Comparison of ENCODE assay signal across 21 cellular contexts in the genomic region with DNA sequence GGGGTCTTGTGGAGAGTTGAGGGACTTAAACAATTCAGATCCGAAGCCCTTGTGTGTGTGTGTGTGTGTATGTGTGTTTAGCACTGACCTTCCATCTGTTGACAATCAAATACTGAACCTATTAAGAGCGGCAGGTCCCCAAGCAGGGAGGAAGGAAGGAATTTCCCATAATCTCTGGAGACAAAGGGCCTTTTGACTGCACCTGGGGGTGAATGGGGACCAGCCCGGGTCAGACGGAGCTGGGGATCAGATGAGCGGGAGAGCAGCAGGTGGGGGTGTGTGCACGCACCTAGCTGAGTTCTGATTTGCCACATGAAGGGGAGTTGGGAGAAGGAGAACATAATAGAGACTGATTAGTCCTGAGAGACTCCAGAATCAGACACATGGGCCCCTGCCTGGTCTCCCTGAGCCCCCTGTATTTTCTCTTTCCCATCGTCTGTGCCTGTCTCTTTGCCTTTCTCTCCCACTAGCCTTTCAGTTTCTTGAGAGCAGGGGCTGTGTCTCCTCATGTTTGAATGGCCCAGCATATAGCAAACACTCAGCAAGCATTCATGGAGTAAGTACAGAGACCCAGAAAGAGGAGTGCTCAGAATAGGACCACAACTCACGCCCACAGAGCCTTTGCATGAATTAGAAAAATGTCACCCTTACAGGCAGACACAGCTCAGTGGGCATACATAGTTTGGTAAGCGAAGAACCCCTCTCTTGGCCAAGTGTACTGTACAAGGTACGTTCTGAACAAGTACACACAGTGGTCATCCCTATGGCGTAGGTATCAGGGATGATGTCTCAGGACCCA.
A peak's percentile ranks its signal among the peaks of the same experiment; 100 is the strongest.
DNase-seq lines count a peak whose midpoint lies in the region; ATAC-seq, FAIRE-seq and TF ChIP-seq lines count a peak whose summit lies in the region.
"Had no signal": no experiment of that assay in that cellular context is flagged by ENCODE, and none has a peak within 500 bp of the region (broad histone marks: within the 10 kb centered on the region; RNA-seq: fewer than 3 reads in every experiment).

No MANE protein-coding gene starts in this region.

- no peak for TF ChIP-seq CTCF in neural progenitor cell (IDR thresholded peaks at IDR 0.05)
- TF ChIP-seq CTCF in type B pancreatic cell (conservative IDR thresholded peaks at IDR 0.05), result no peak

- WGBS in mesendoderm (ENCODE audit: extremely low coverage, insufficient coverage, low lambda C conversion rate), result no CpG with 5 or more reads among the region's 11 CpGs

- H4K8ac ChIP-seq in mesendoderm (ENCODE audit: low read depth, low read length), result no peak overlapping the region

- H3K79me2 ChIP-seq in neural progenitor cell (ENCODE audit: low read depth) (no peaks in the 10 kb centered on the region), mesendoderm (ENCODE audit: control insufficient read depth, insufficient read depth, low read length) (no peaks in the 10 kb centered on the region)

- no peaks in the 10 kb centered on the region for H3K27me3 ChIP-seq in neural progenitor cell
- H3K27me3 ChIP-seq in mesendoderm (ENCODE audit: insufficient read depth, low read length, poor library complexity), result no peaks in the 10 kb centered on the region
- H3K27me3 ChIP-seq: Peyer's patch had no signal

- no peaks in the 10 kb centered on the region for H3K79me1 ChIP-seq in mesendoderm (ENCODE audit: low read length)

- H3F3A ChIP-seq in neural progenitor cell (ENCODE audit: low read depth), result peaks cover 20% of the 10 kb centered on the region

- no peak overlapping the region for H2AK5ac ChIP-seq in mesendoderm (ENCODE audit: low read length)

- H2AFZ ChIP-seq in neural progenitor cell (replicated peaks), result no peak overlapping the region

- no peak overlapping the region for H2BK15ac ChIP-seq in mesendoderm (replicated peaks; ENCODE audit: low read depth)

- H3K4me3 ChIP-seq in neural progenitor cell, result no peak overlapping the region
- no peak overlapping the region for H3K4me3 ChIP-seq in mesendoderm (ENCODE audit: low read length)
- H3K4me3 ChIP-seq: Peyer's patch had no signal

- no peak overlapping the region for H3K56ac ChIP-seq in mesendoderm (ENCODE audit: low read length)

- no peak overlapping the region for H3K4ac ChIP-seq in mesendoderm (ENCODE audit: low read depth, low read length)

- no peaks in the 10 kb centered on the region for H4K20me1 ChIP-seq in neural progenitor cell (ENCODE audit: low read depth)

- no peaks in the 10 kb centered on the region for H3K9me3 Mint-ChIP-seq in stimulated activated naive CD8-positive, alpha-beta T cell treated with anti-CD3 and anti-CD28 coated beads, Interleukin-15, amount 100 ng/mL, for 72 hours
- H3K9me3 Mint-ChIP-seq in neural progenitor cell (no peaks in the 10 kb centered on the region), type B pancreatic cell (no peaks in the 10 kb centered on the region)
- H3K9me3 Mint-ChIP-seq: CD4-positive, alpha-beta T cell had no signal

- FAIRE-seq in GM19239 (lab: Jason Lieb, UNC), result no peak
- FAIRE-seq: G401.6 had no signal

- H3K4me2 ChIP-seq in neural progenitor cell (peak overlapping the region; percentile 58), mesendoderm (ENCODE audit: low read length) (no peak overlapping the region)

- H3K27ac Mint-ChIP-seq in stimulated activated naive CD8-positive, alpha-beta T cell treated with anti-CD3 and anti-CD28 coated beads, Interleukin-15, amount 100 ng/mL, for 72 hours, result no peak overlapping the region
- H3K27ac Mint-ChIP-seq in neural progenitor cell (no peak overlapping the region), type B pancreatic cell (no peak overlapping the region)
- H3K27ac Mint-ChIP-seq: B cell; CD4-positive, alpha-beta T cell had no signal

- no peak overlapping the region for H2BK5ac ChIP-seq in mesendoderm (ENCODE audit: low read length)

- no peaks in the 10 kb centered on the region for H3K36me3 Mint-ChIP-seq in neural progenitor cell
- no peaks in the 10 kb centered on the region for H3K36me3 Mint-ChIP-seq in type B pancreatic cell

- H3K18ac ChIP-seq in mesendoderm (ENCODE audit: low read length), result no peak overlapping the region

- H3K23ac ChIP-seq in mesendoderm (ENCODE audit: low read length), result no peak overlapping the region

- H3K4me1 ChIP-seq in neural progenitor cell, result peaks cover 49% of the 10 kb centered on the region
- no peaks in the 10 kb centered on the region for H3K4me1 ChIP-seq in mesendoderm (ENCODE audit: control insufficient read depth, low read depth, low read length)
- H3K4me1 ChIP-seq: Caco-2, Peyer's patch had no signal

- H3K27ac ChIP-seq in neural progenitor cell (no peak overlapping the region), mesendoderm (ENCODE audit: low read depth, low read length) (no peak overlapping the region)
- H3K27ac ChIP-seq: HL-60, Peyer's patch had no signal

- no peak overlapping the region for H3K9ac ChIP-seq in neural progenitor cell
- no peak overlapping the region for H3K9ac ChIP-seq in mesendoderm (ENCODE audit: low read length)

- H4K5ac ChIP-seq in mesendoderm (ENCODE audit: low read length), result no peak overlapping the region

- H3K27me3 Mint-ChIP-seq in stimulated activated naive CD8-positive, alpha-beta T cell treated with anti-CD3 and anti-CD28 coated beads, Interleukin-15, amount 100 ng/mL, for 72 hours, result peaks cover 51% of the 10 kb centered on the region
- H3K27me3 Mint-ChIP-seq in neural progenitor cell (ENCODE audit: insufficient read depth, low read depth) (peaks cover 7% of the 10 kb centered on the region), type B pancreatic cell (peaks cover 34% of the 10 kb centered on the region)

- H3K4me3 Mint-ChIP-seq in stimulated activated naive CD8-positive, alpha-beta T cell treated with anti-CD3 and anti-CD28 coated beads, Interleukin-15, amount 100 ng/mL, for 72 hours, result no peak overlapping the region
- no peak overlapping the region for H3K4me3 Mint-ChIP-seq in neural progenitor cell
- H3K4me3 Mint-ChIP-seq in type B pancreatic cell, result no peak overlapping the region
- H3K4me3 Mint-ChIP-seq: B cell; CD4-positive, alpha-beta T cell had no signal

- DNase-seq in stimulated activated naive CD8-positive, alpha-beta T cell treated with anti-CD3 and anti-CD28 coated beads, Interleukin-15, Interleukin-2, amounts not matched to agents 100 U/mL and 50 U/mL, for 24 hours, result no peak
- DNase-seq in stimulated activated naive CD8-positive, alpha-beta T cell treated with anti-CD3 and anti-CD28 coated beads, Interleukin-15, amount 100 ng/mL, for 72 hours, result no peak
- DNase-seq in HuH-7.5 (ENCODE audit: low spot score), result peak; percentile 15
- DNase-seq in neural progenitor cell (ENCODE audit: low spot score), result peak; percentile 84
- no peak for DNase-seq in type B pancreatic cell (ENCODE audit: extremely low spot score, unreplicated experiment)
- DNase-seq in NCI-H146 (lab: John Stamatoyannopoulos, UW), result no peak
- DNase-seq in mesendoderm, result no peak
- DNase-seq in GM19239 (ENCODE audit: insufficient read length, low spot score), result no peak
- DNase-seq: Caco-2; CD4-positive, alpha-beta T cell; GOT3; MM.1S; NCI-H1092; NCI-H2081 treated with DMSO at 0.1 percent for 48 hours; NCI-H446 treated with DMSO at 0.1 percent for 48 hours; NCI-H69; NK-92 treated with Interleukin-12 subunit alpha and Interleukin-12 subunit beta, amount 100 ng/mL, for 24 hours; Peyer's patch had no signal

- no peaks in the 10 kb centered on the region for H3K36me3 ChIP-seq in neural progenitor cell
- no peaks in the 10 kb centered on the region for H3K36me3 ChIP-seq in mesendoderm (ENCODE audit: control insufficient read depth, insufficient read depth, low read length)
- H3K36me3 ChIP-seq: Peyer's patch had no signal

- ATAC-seq in stimulated activated naive CD8-positive, alpha-beta T cell treated with anti-CD3 and anti-CD28 coated beads, Interleukin-15, Interleukin-2, amounts not matched to agents 100 U/mL and 50 U/mL, for 24 hours, result peak; percentile 19
- no peak for ATAC-seq in stimulated activated naive CD8-positive, alpha-beta T cell treated with anti-CD3 and anti-CD28 coated beads, Interleukin-15, amount 100 ng/mL, for 72 hours

- no peak overlapping the region for H2BK120ac ChIP-seq in mesendoderm (ENCODE audit: low read depth, low read length)

- no peaks in the 10 kb centered on the region for H3K4me1 Mint-ChIP-seq in stimulated activated naive CD8-positive, alpha-beta T cell treated with anti-CD3 and anti-CD28 coated beads, Interleukin-15, amount 100 ng/mL, for 72 hours
- H3K4me1 Mint-ChIP-seq in neural progenitor cell (peaks cover 39% of the 10 kb centered on the region), type B pancreatic cell (ENCODE audit: unreplicated experiment) (peaks cover 21% of the 10 kb centered on the region)
- H3K4me1 Mint-ChIP-seq: B cell had no signal

- H3K9me3 ChIP-seq in neural progenitor cell (ENCODE audit: low read depth), result no peaks in the 10 kb centered on the region
- H3K9me3 ChIP-seq: Caco-2, Peyer's patch had no signal

Comparison
In these comparisons a context has a peak if more than half of its experiments do, and no peak if none do; other contexts are left out.
1. DNase-seq: peak in HuH-7.5 (single experiment) and neural progenitor cell (single experiment); none in stimulated activated naive CD8-positive, alpha-beta T cell treated with anti-CD3 and anti-CD28 coated beads, Interleukin-15, Interleukin-2, amounts not matched to agents 100 U/mL and 50 U/mL, for 24 hours (single experiment), stimulated activated naive CD8-positive, alpha-beta T cell treated with anti-CD3 and anti-CD28 coated beads, Interleukin-15, amount 100 ng/mL, for 72 hours (0 of 2), type B pancreatic cell (single experiment), NCI-H146 (single experiment), mesendoderm (single experiment) and GM19239 (single experiment).